Comparison of ENCODE assay signal across 11 cellular contexts in genomic region chr10:63204667-63205391, GRCh38.
A peak's percentile ranks its signal among the peaks of the same experiment; 100 is the strongest.
DNase-seq lines count a peak whose midpoint lies in the region; ATAC-seq and TF ChIP-seq lines count a peak whose summit lies in the region.
"Had no signal": no experiment of that assay in that cellular context is flagged by ENCODE, and none has a peak within 500 bp of the region (broad histone marks: within the 10 kb centered on the region; RNA-seq: fewer than 3 reads in every experiment).

No MANE protein-coding gene starts in this region.

- peak overlapping the region; percentile 56 for H3K4me3 ChIP-seq in GM06990 (replicated peaks; ENCODE audit: low read depth, low read length)
- H3K4me3 ChIP-seq: esophagus squamous epithelium had no signal

- ATAC-seq in GM19452 (IDR thresholded peaks at IDR 0.05; ENCODE audit: unreplicated experiment) (peak; percentile 46), HG03432 (IDR thresholded peaks at IDR 0.05; ENCODE audit: unreplicated experiment) (peak; percentile 55), left colon (no peak)
- ATAC-seq: naive thymus-derived CD8-positive, alpha-beta T cell had no signal

- TF ChIP-seq CTCF in GM06990 (IDR thresholded peaks at IDR 0.05; ENCODE audit: insufficient read depth, low read length, poor library complexity, severe bottlenecking): no peak
- TF ChIP-seq CTCF in RWPE1 (conservative IDR thresholded peaks at IDR 0.05; ENCODE audit: low read depth): no peak
- TF ChIP-seq CTCF in GM10266 (IDR thresholded peaks at IDR 0.05; ENCODE audit: control insufficient read depth, insufficient read depth, low read depth, missing control alignments): no peak

- no peak overlapping the region for H3K27ac ChIP-seq in RWPE1

- no peaks in the 10 kb centered on the region for H3K27me3 ChIP-seq in GM06990 (replicated peaks; ENCODE audit: control insufficient read depth, insufficient read depth, low read length)
- H3K27me3 ChIP-seq: esophagus squamous epithelium had no signal

- CTCF ChIA-PET in RWPE1 (lab: Yijun Ruan, JAX): no interaction called here

- no peaks in the 10 kb centered on the region; the same call in 1 of the 2 replicates for H3K36me3 ChIP-seq in GM06990 (ENCODE audit: control insufficient read depth, insufficient read depth, low read length)

- POLR2A ChIA-PET in RWPE1 (lab: Yijun Ruan, JAX; ENCODE audit: low non-redundant PET): no interaction called here

- intact Hi-C loops in left colon (cut with DNase I, micrococcal nuclease): no loop called here

- DNase-seq in GM06990 (ENCODE audit: extremely low read depth, insufficient read length) (peak; percentile 30), fibroblast of gingiva (ENCODE audit: low read depth) (peak; percentile 30), RWPE1 (ENCODE audit: low spot score) (no peak), inferior parietal cortex (ENCODE audit: extremely low spot score) (no peak), GM10266 (ENCODE audit: extremely low spot score) (no peak), left colon (no peak)
- DNase-seq: esophagus squamous epithelium; naive thymus-derived CD8-positive, alpha-beta T cell; NK-92 treated with Interleukin-12 subunit alpha and Interleukin-12 subunit beta, amount 100 ng/mL, for 24 hours had no signal

Comparison
In these comparisons a context has a peak if more than half of its experiments do, and no peak if none do; other contexts are left out.
1. DNase-seq: peak in GM06990 (single experiment) and fibroblast of gingiva (single experiment); none in RWPE1 (single experiment), inferior parietal cortex (single experiment), GM10266 (single experiment) and left colon (0 of 2).